Comparison of ENCODE assay signal across 2 cellular contexts in genomic region chr22:39256186-39256552, GRCh38.
TF ChIP-seq lines count a peak whose summit lies in the region.

No MANE protein-coding gene starts in this region.

TF ChIP-seq in IMR-90, 13 proteins besides CTCF, POLR2A, EP300 and RAD21:
- TF ChIP-seq NFE2L2 (IDR thresholded peaks at IDR 0.05; ENCODE audit: low read depth, low read length): no peak
- no peak for TF ChIP-seq BHLHE40 (IDR thresholded peaks at IDR 0.05; ENCODE audit: low read depth, low read length)
- no peak for TF ChIP-seq MAFK (IDR thresholded peaks at IDR 0.05; ENCODE audit: low read depth, low read length)

TF ChIP-seq in SK-N-SH, 30 proteins besides CTCF, POLR2A, EP300 and RAD21:
- TF ChIP-seq PBX3 (IDR thresholded peaks at IDR 0.05): no peak
